In the genomic region with DNA sequence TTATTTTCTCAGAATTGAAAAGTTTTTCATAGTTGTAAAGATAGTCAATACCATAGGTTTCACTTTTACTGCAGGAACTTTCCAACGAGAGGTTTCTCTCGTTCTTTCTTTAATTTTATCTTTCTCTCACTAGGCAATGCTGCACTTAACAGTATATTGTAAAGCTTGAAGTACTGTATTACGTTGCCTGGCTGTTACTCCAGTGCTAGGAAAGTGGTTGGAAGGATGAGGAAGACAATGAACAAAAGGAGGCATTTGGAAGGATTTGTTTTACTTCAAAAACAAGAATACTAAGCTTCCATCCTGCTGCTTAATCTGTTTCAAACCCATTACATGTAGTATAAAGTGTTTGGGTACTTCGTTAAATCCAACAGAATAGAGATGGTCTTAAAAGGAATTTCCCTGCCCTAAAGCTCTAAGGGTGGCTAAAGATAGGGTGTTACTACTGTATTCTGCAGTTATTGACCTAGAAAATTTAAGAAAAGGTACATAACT, we compare ENCODE assay signal across 8 cellular contexts. TPM values are rescaled to one million over a fixed set of nuclear protein-coding genes. Genes with fewer than 3 reads are reported as not detected.
DNase-seq lines count a peak whose midpoint lies in the region; ATAC-seq and TF ChIP-seq lines count a peak whose summit lies in the region.

No MANE protein-coding gene starts in this region.

- H3K9me3 Mint-ChIP-seq in activated naive CD4-positive, alpha-beta T cell treated with anti-CD3 and anti-CD28 coated beads, Interleukin-2, amount 10 ng/mL, durations not matched to agents 7 days and 5 days: no peaks in the 10 kb centered on the region
- H3K9me3 Mint-ChIP-seq in WTC11: no peaks in the 10 kb centered on the region

- no peaks in the 10 kb centered on the region for H3K9me3 ChIP-seq in skeletal muscle satellite cell (replicated peaks; ENCODE audit: low read length)

- ATAC-seq in WTC11 (no peak), left ventricle myocardium superior (peak; percentile 21), GM19035 (IDR thresholded peaks at IDR 0.05; ENCODE audit: unreplicated experiment) (no peak)

- CTCF ChIA-PET in activated naive CD4-positive, alpha-beta T cell treated with anti-CD3 and anti-CD28 coated beads, Interleukin-2, amount 10 ng/mL, durations not matched to agents 7 days and 5 days (lab: Charles Lee): interaction anchor here (0.7 to 3.6 kb wide), 5 partner anchors 69 to 255 kb away, joined by 3 to 15 read pairs (median 4); no protein-coding TSS in a partner anchor
- CTCF ChIA-PET in WTC11 (lab: Charles Lee): interaction anchor here (2.1 kb wide), 1 partner anchor 255 kb away, joined by 7 read pairs; no protein-coding TSS in a partner anchor

- H3K27me3 ChIP-seq in skeletal muscle satellite cell (ENCODE audit: control insufficient read depth, insufficient read depth, low read length): no peaks in the 10 kb centered on the region

- peaks cover 7% of the 10 kb centered on the region for H3K36me3 Mint-ChIP-seq in activated naive CD4-positive, alpha-beta T cell treated with anti-CD3 and anti-CD28 coated beads, Interleukin-2, amount 10 ng/mL, durations not matched to agents 7 days and 5 days
- no peaks in the 10 kb centered on the region for H3K36me3 Mint-ChIP-seq in WTC11

- DNase-seq in activated naive CD4-positive, alpha-beta T cell treated with anti-CD3 and anti-CD28 coated beads, Interleukin-2, amount 10 ng/mL, durations not matched to agents 7 days and 5 days: no peak
- no peak for DNase-seq in activated naive CD4-positive, alpha-beta T cell treated with anti-CD3 and anti-CD28 coated beads, Interleukin-2, amount 50 U/mL, for 16 hours
- no peak for DNase-seq in WTC11 (ENCODE audit: low spot score)
- DNase-seq in left ventricle myocardium superior: no peak
- DNase-seq in OCI-M2 (lab: John Stamatoyannopoulos, UW; ENCODE audit: unreplicated experiment): no peak
- DNase-seq in NCI-H526 treated with DMSO at 0.1 percent for 48 hours (lab: John Stamatoyannopoulos, UW): no peak

- H3K27ac Mint-ChIP-seq in activated naive CD4-positive, alpha-beta T cell treated with anti-CD3 and anti-CD28 coated beads, Interleukin-2, amount 10 ng/mL, durations not matched to agents 7 days and 5 days: peak overlapping the region; percentile 99
- H3K27ac Mint-ChIP-seq in WTC11: peak overlapping the region; percentile 84; the same call in 1 of the 2 replicates

- H3K4me2 ChIP-seq in skeletal muscle satellite cell (ENCODE audit: low read length): peak overlapping the region; percentile 85

- no peaks in the 10 kb centered on the region for H3K36me3 ChIP-seq in skeletal muscle satellite cell (ENCODE audit: insufficient read depth, low read length)

- peaks cover 48% of the 10 kb centered on the region for H3K4me1 ChIP-seq in skeletal muscle satellite cell (ENCODE audit: control insufficient read depth, insufficient read depth, low read length)

- no peaks in the 10 kb centered on the region for H3K27me3 Mint-ChIP-seq in activated naive CD4-positive, alpha-beta T cell treated with anti-CD3 and anti-CD28 coated beads, Interleukin-2, amount 10 ng/mL, durations not matched to agents 7 days and 5 days
- no peaks in the 10 kb centered on the region; the same call in 1 of the 2 replicates for H3K27me3 Mint-ChIP-seq in WTC11 (ENCODE audit: low read depth)

- POLR2A ChIA-PET in WTC11 (lab: Charles Lee): interaction anchor here (1.3 kb wide), 1 partner anchor 366 kb away, joined by 3 read pairs; the partner anchor contains the start of genes CIP2A and DZIP3

- peak overlapping the region; percentile 88 for H3K9ac ChIP-seq in skeletal muscle satellite cell (ENCODE audit: low read depth, low read length)

- H3K4me3 ChIP-seq in skeletal muscle satellite cell (ENCODE audit: low read length): peak overlapping the region; percentile 87

- no peak for TF ChIP-seq CTCF in WTC11 (IDR thresholded peaks at IDR 0.05)

- peak overlapping the region; percentile 95 for H3K4me3 Mint-ChIP-seq in activated naive CD4-positive, alpha-beta T cell treated with anti-CD3 and anti-CD28 coated beads, Interleukin-2, amount 10 ng/mL, durations not matched to agents 7 days and 5 days
- peak overlapping the region; percentile 97 for H3K4me3 Mint-ChIP-seq in WTC11

- intact Hi-C loops in left ventricle myocardium superior (cut with micrococcal nuclease): no loop called here

- peaks cover 55% of the 10 kb centered on the region for H3K4me1 Mint-ChIP-seq in activated naive CD4-positive, alpha-beta T cell treated with anti-CD3 and anti-CD28 coated beads, Interleukin-2, amount 10 ng/mL, durations not matched to agents 7 days and 5 days
- peaks cover 22% of the 10 kb centered on the region for H3K4me1 Mint-ChIP-seq in WTC11

TF ChIP-seq in WTC11, 78 proteins besides CTCF, POLR2A, EP300 and RAD21 (continues in another document):
- TF ChIP-seq, protein P1, sequence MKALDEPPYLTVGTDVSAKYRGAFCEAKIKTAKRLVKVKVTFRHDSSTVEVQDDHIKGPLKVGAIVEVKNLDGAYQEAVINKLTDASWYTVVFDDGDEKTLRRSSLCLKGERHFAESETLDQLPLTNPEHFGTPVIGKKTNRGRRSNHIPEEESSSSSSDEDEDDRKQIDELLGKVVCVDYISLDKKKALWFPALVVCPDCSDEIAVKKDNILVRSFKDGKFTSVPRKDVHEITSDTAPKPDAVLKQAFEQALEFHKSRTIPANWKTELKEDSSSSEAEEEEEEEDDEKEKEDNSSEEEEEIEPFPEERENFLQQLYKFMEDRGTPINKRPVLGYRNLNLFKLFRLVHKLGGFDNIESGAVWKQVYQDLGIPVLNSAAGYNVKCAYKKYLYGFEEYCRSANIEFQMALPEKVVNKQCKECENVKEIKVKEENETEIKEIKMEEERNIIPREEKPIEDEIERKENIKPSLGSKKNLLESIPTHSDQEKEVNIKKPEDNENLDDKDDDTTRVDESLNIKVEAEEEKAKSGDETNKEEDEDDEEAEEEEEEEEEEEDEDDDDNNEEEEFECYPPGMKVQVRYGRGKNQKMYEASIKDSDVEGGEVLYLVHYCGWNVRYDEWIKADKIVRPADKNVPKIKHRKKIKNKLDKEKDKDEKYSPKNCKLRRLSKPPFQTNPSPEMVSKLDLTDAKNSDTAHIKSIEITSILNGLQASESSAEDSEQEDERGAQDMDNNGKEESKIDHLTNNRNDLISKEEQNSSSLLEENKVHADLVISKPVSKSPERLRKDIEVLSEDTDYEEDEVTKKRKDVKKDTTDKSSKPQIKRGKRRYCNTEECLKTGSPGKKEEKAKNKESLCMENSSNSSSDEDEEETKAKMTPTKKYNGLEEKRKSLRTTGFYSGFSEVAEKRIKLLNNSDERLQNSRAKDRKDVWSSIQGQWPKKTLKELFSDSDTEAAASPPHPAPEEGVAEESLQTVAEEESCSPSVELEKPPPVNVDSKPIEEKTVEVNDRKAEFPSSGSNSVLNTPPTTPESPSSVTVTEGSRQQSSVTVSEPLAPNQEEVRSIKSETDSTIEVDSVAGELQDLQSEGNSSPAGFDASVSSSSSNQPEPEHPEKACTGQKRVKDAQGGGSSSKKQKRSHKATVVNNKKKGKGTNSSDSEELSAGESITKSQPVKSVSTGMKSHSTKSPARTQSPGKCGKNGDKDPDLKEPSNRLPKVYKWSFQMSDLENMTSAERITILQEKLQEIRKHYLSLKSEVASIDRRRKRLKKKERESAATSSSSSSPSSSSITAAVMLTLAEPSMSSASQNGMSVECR (CRISPR knock-in tag; IDR thresholded peaks at IDR 0.05; ENCODE audit: borderline replicate concordance): no peak
- TF ChIP-seq JAZF1 (CRISPR knock-in tag; IDR thresholded peaks at IDR 0.05) (no peak), ZNF671 (CRISPR knock-in tag; IDR thresholded peaks at IDR 0.05) (no peak), EMX1 (CRISPR knock-in tag; IDR thresholded peaks at IDR 0.05) (no peak), MYBL2 (CRISPR knock-in tag; IDR thresholded peaks at IDR 0.05) (no peak), CBFB (CRISPR knock-in tag; IDR thresholded peaks at IDR 0.05; ENCODE audit: low read depth) (no peak), CREM (CRISPR knock-in tag; IDR thresholded peaks at IDR 0.05) (no peak)
- TF ChIP-seq, protein P2, sequence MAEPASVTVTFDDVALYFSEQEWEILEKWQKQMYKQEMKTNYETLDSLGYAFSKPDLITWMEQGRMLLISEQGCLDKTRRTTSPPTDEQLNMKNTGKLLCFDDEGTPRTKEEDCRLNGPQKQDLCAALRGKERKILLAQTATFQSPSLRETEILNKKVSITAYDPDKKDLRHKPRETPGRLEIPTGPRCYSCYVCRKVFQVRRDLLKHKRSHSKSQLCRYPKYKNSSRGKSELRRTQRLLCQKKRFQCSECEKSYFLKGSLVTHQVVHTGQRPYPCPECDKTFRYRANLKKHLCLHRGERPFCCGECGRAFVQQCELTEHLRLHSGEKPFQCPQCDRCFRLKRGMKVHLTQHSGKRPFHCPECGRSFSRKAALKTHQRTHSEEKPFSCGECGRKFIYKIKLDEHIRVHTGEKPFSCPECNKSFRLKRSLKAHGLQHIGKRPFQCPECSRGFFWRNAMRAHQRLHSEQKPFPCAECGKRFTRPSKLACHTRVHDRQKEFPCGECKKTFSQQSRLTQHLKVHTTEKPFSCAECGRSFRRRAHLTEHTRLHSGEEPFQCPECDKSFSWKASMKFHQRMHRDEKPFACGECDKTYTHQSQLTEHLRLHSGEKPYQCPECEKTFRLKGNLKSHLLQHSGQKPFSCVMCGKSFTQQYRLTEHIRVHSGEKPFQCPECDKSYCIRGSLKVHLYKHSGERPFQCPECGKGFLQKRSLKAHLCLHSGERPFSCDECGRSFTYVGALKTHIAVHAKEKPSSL (CRISPR knock-in tag; conservative IDR thresholded peaks at IDR 0.05): no peak
- TF ChIP-seq, protein P3, sequence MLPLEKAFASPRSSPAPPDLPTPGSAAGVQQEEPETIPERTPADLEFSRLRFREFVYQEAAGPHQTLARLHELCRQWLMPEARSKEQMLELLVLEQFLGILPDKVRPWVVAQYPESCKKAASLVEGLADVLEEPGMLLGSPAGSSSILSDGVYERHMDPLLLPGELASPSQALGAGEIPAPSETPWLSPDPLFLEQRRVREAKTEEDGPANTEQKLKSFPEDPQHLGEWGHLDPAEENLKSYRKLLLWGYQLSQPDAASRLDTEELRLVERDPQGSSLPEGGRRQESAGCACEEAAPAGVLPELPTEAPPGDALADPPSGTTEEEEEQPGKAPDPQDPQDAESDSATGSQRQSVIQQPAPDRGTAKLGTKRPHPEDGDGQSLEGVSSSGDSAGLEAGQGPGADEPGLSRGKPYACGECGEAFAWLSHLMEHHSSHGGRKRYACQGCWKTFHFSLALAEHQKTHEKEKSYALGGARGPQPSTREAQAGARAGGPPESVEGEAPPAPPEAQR (CRISPR knock-in tag; IDR thresholded peaks at IDR 0.05): no peak

RNA-seq across cellular contexts. Expression of gene IFT57, which starts 0.6 kb away (rescaled TPM):
- 24.8 to 32.1 TPM (median 28.4 TPM) in 3 replicates for total RNA-seq in WTC11 (2021)
- 17.3 TPM for total RNA-seq in left ventricle myocardium superior
- 44.1 and 44.4 TPM in 2 replicates for total RNA-seq in skeletal muscle satellite cell (2012; rRNA removed)
